27 cellular contexts compared by ENCODE assay signal in genomic region chr19:30133803-30134202, GRCh38.
"Had no signal": no experiment of that assay in that cellular context is flagged by ENCODE, and none has a peak within 500 bp of the region (broad histone marks: within the 10 kb centered on the region; RNA-seq: fewer than 3 reads in every experiment).

No MANE protein-coding gene starts in this region.

- H3K9me3 Mint-ChIP-seq: nephron had no signal

- H3K9me3 ChIP-seq: left ventricle myocardium inferior, pancreas, prostate gland, stomach, testis, thyroid gland, transverse colon, upper lobe of right lung had no signal

- H3K36me3 Mint-ChIP-seq: naive thymus-derived CD8-positive, alpha-beta T cell; stimulated activated memory B cell treated with anti-CD40 and anti-IgM and Interleukin-4, amounts not matched to agents 10 μg/mL and 1 μg/mL and 100 μg/mL, for 72 hours had no signal

- H3K27ac Mint-ChIP-seq: stimulated activated memory B cell treated with anti-CD40 and anti-IgM and Interleukin-4, amounts not matched to agents 10 μg/mL and 1 μg/mL and 100 μg/mL, for 72 hours had no signal

- H3K27ac ChIP-seq: heart left ventricle, left ventricle myocardium inferior, pancreas, prostate gland, skin epidermis, stomach, testis, thyroid gland, transverse colon, upper lobe of right lung had no signal

- H3K4me3 Mint-ChIP-seq: naive thymus-derived CD8-positive, alpha-beta T cell; nephron; stimulated activated memory B cell treated with anti-CD40 and anti-IgM and Interleukin-4, amounts not matched to agents 10 μg/mL and 1 μg/mL and 100 μg/mL, for 72 hours had no signal

- H3K27me3 Mint-ChIP-seq: stimulated activated memory B cell treated with anti-CD40 and anti-IgM and Interleukin-4, amounts not matched to agents 10 μg/mL and 1 μg/mL and 100 μg/mL, for 72 hours had no signal

- H3K4me1 ChIP-seq: heart left ventricle, left ventricle myocardium inferior, pancreas, prostate gland, stomach, testis, thyroid gland, transverse colon, upper lobe of right lung had no signal

- DNase-seq: glutamatergic neuron; heart left ventricle; hypothalamus; islet precursor cell; left ventricle myocardium inferior; mesenchymal stem cell; nucleus accumbens; retina; right cardiac atrium; stimulated activated CD4-positive, alpha-beta T cell treated with anti-CD3 and anti-CD28 coated beads, Interleukin-1b, Interleukin-23, amount 100 ng/mL, for 48 hours; stimulated activated CD4-positive, alpha-beta T cell treated with anti-CD3 and anti-CD28 coated beads, Interleukin-2, amount 100 ng/mL, for 48 hours; stimulated activated CD4-positive, alpha-beta T cell treated with anti-CD3 and anti-CD28 coated beads, Interleukin-4, amount 100 ng/mL, for 4 hours; stimulated activated CD8-positive, alpha-beta memory T cell treated with anti-CD3 and anti-CD28 coated beads, Interleukin-4, amount 100 ng/mL, for 48 hours; stimulated activated naive CD4-positive, alpha-beta T cell treated with Interleukin-2 at 50 U/mL for 16 hours; stomach; testis; thyroid gland; transverse colon; upper lobe of right lung had no signal

- ATAC-seq: heart left ventricle; naive thymus-derived CD8-positive, alpha-beta T cell; pancreas; right cardiac atrium; sciatic nerve; stimulated activated memory B cell treated with anti-CD40 and anti-IgM and Interleukin-4, amounts not matched to agents 10 μg/mL and 1 μg/mL and 100 μg/mL, for 72 hours; upper lobe of right lung had no signal

- H3K4me1 Mint-ChIP-seq: naive thymus-derived CD8-positive, alpha-beta T cell; stimulated activated memory B cell treated with anti-CD40 and anti-IgM and Interleukin-4, amounts not matched to agents 10 μg/mL and 1 μg/mL and 100 μg/mL, for 72 hours had no signal

- H3K27me3 ChIP-seq: heart left ventricle, pancreas, stomach, testis, thyroid gland, transverse colon, upper lobe of right lung had no signal

- H3K36me3 ChIP-seq: heart left ventricle, left ventricle myocardium inferior, pancreas, prostate gland, stomach, thyroid gland, transverse colon, upper lobe of right lung had no signal

- H3K4me3 ChIP-seq: heart left ventricle, left ventricle myocardium inferior, lung, pancreas, prostate gland, skin epidermis, stomach, testis, thyroid gland, transverse colon, upper lobe of right lung had no signal
